23 cellular contexts compared by ENCODE assay signal in the genomic region with DNA sequence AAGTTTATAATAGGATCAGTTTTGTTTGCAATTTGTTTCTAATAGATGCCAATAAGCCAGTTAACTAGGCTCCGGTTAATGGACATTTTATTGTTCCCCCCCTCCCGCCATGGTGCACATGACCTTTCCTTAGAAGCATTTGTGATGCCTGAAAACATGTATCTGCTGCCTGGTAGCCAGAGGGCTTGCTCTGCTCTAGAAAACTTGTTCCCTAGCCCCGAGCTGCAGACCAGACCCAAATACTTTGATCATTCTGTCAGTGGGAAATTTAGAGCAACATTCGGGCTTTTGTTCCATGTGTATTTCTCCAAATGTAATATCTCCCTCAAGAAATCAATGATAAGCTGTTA.
A peak's percentile ranks its signal among the peaks of the same experiment; 100 is the strongest.
DNase-seq lines count a peak whose midpoint lies in the region; ATAC-seq, FAIRE-seq and TF ChIP-seq lines count a peak whose summit lies in the region.
"Had no signal": no experiment of that assay in that cellular context is flagged by ENCODE, and none has a peak within 500 bp of the region (broad histone marks: within the 10 kb centered on the region; RNA-seq: fewer than 3 reads in every experiment).

No MANE protein-coding gene starts in this region.

- DNase-seq in HCT116 (ENCODE audit: low read depth, low spot score) (no peak), astrocyte (ENCODE audit: low read depth) (no peak), osteoblast (ENCODE audit: insufficient read length, low spot score, missing footprints) (no peak), uterus (no peak), COR-L47 (lab: John Stamatoyannopoulos, UW) (no peak), NCI-H2029 treated with DMSO at 0.1 percent for 48 hours (lab: John Stamatoyannopoulos, UW) (no peak), chondrocyte (ENCODE audit: low spot score) (no peak)
- DNase-seq: activated CD4-positive, CD25-positive, alpha-beta regulatory T cell; activated naive CD4-positive, alpha-beta T cell treated with Interleukin-2 at 50 U/mL for 16 hours; NCI-H1694; NCI-H2171; NCI-H524; NK-92 treated with Interleukin-12 subunit alpha and Interleukin-12 subunit beta, amount 100 ng/mL, for 24 hours; stimulated activated naive CD8-positive, alpha-beta T cell treated with anti-CD3 and anti-CD28 coated beads, Interleukin-15, Interleukin-2, amounts not matched to agents 100 U/mL and 50 U/mL, for 24 hours; T-cell had no signal

- H3K9me3 ChIP-seq in HCT116 (ENCODE audit: control insufficient read depth in 1 of 2, insufficient read depth in 1 of 2, low read depth in 1 of 2, low read length in 2 of 2) (no peaks in the 10 kb centered on the region), astrocyte (ENCODE audit: insufficient read depth, low read depth, low read length) (no peaks in the 10 kb centered on the region), osteoblast (ENCODE audit: low read depth, low read length) (no peaks in the 10 kb centered on the region), uterus (no peaks in the 10 kb centered on the region)
- H3K9me3 ChIP-seq: adrenal gland, breast epithelium, esophagus muscularis mucosa, gastrocnemius medialis, neutrophil, SJCRH30, thyroid gland had no signal

- H3K9me3 Mint-ChIP-seq in astrocyte (ENCODE audit: unreplicated experiment) (no peaks in the 10 kb centered on the region), chondrocyte (ENCODE audit: low read depth) (no peaks in the 10 kb centered on the region)
- H3K9me3 Mint-ChIP-seq: T-cell had no signal

- peaks cover 0 to 7% of the 10 kb centered on the region in 2 experiments; a peak in 1 of 4 replicates for H3K4me1 ChIP-seq in HCT116 (ENCODE audit: control insufficient read depth in 1 of 2, insufficient read depth in 2 of 2, low read length in 2 of 2)
- H3K4me1 ChIP-seq in astrocyte (ENCODE audit: insufficient read depth, low read length), result peaks cover 3% of the 10 kb centered on the region
- H3K4me1 ChIP-seq in osteoblast (ENCODE audit: insufficient read depth, low read length), result peaks cover 6% of the 10 kb centered on the region
- no peaks in the 10 kb centered on the region for H3K4me1 ChIP-seq in uterus
- H3K4me1 ChIP-seq: breast epithelium, gastrocnemius medialis, SJCRH30 had no signal

- TF ChIP-seq POLR2A in HCT116 (IDR thresholded peaks at IDR 0.05; ENCODE audit: borderline replicate concordance, extremely low read depth, insufficient read depth, insufficient read length), result no peak
- TF ChIP-seq POLR2A in uterus (IDR thresholded peaks at IDR 0.05), result no peak

- no peak for TF ChIP-seq RAD21 in HCT116 (IDR thresholded peaks at IDR 0.05; ENCODE audit: low read depth)

- H2AFZ ChIP-seq in HCT116 (ENCODE audit: low read depth, low read length, poor library complexity, severe bottlenecking) (peak overlapping the region; percentile 56), astrocyte (ENCODE audit: low read depth, low read length) (no peak overlapping the region), osteoblast (ENCODE audit: low read length) (peak overlapping the region; percentile 80)

- peak; percentile 30; the same call in 1 of the 2 replicates for ATAC-seq in HCT116
- ATAC-seq: gastrocnemius medialis; stimulated activated naive CD8-positive, alpha-beta T cell treated with anti-CD3 and anti-CD28 coated beads, Interleukin-15, Interleukin-2, amounts not matched to agents 100 U/mL and 50 U/mL, for 24 hours; T-cell had no signal

- H3K4me2 ChIP-seq in HCT116 (ENCODE audit: low read length), result peak overlapping the region; percentile 44
- peak overlapping the region; percentile 20 for H3K4me2 ChIP-seq in astrocyte (ENCODE audit: low read length)
- H3K4me2 ChIP-seq in osteoblast (ENCODE audit: insufficient read depth, low read length), result peak overlapping the region; percentile 72

- no peak for TF ChIP-seq CTCF in HCT116 (IDR thresholded peaks at IDR 0.05 in 2 of 3, conservative IDR thresholded peaks at IDR 0.05 in 1 of 3; ENCODE audit: borderline replicate concordance in 1 of 3, insufficient read depth in 1 of 3, low read depth in 2 of 3, low read length in 2 of 3)
- no peak for TF ChIP-seq CTCF in astrocyte (IDR thresholded peaks at IDR 0.05; ENCODE audit: insufficient read depth, low read depth, low read length)
- no peak for TF ChIP-seq CTCF in osteoblast (IDR thresholded peaks at IDR 0.05; ENCODE audit: extremely low read depth, low read depth, low read length)
- TF ChIP-seq CTCF in uterus (IDR thresholded peaks at IDR 0.05), result no peak
- TF ChIP-seq CTCF in chondrocyte (IDR thresholded peaks at IDR 0.05), result no peak

- H3K9ac ChIP-seq in HCT116 (ENCODE audit: low read length), result no peak overlapping the region
- no peak overlapping the region for H3K9ac ChIP-seq in astrocyte (ENCODE audit: low read length)

- RAD21 ChIA-PET in HCT116 (lab: Charles Lee; ENCODE audit: low non-redundant PET in 1 of 2, low total read pairs in 2 of 2, uncharacterized antibody in 2 of 2, unreplicated experiment in 2 of 2), result no interaction called here

- H3K27me3 Mint-ChIP-seq in astrocyte (ENCODE audit: low read depth, unreplicated experiment) (peaks cover 6% of the 10 kb centered on the region), chondrocyte (ENCODE audit: low read depth) (peaks cover 35% of the 10 kb centered on the region)

- H3K27ac Mint-ChIP-seq in astrocyte (ENCODE audit: unreplicated experiment), result no peak overlapping the region
- H3K27ac Mint-ChIP-seq in chondrocyte (ENCODE audit: unreplicated experiment), result no peak overlapping the region
- H3K27ac Mint-ChIP-seq: T-cell had no signal

- H3K36me3 ChIP-seq in HCT116 (ENCODE audit: control insufficient read depth in 1 of 2, insufficient read depth in 2 of 2, low read length in 2 of 2) (no peaks in the 10 kb centered on the region), astrocyte (ENCODE audit: insufficient read depth, low read length) (no peaks in the 10 kb centered on the region), osteoblast (ENCODE audit: insufficient read depth, low read length) (no peaks in the 10 kb centered on the region), uterus (no peaks in the 10 kb centered on the region)
- H3K36me3 ChIP-seq: adrenal gland, breast epithelium, esophagus muscularis mucosa, gastrocnemius medialis, neutrophil, SJCRH30, thyroid gland had no signal

- no peaks in the 10 kb centered on the region for H3K9me2 ChIP-seq in HCT116 (ENCODE audit: insufficient read depth)

- intact Hi-C loops in HCT116 (cut with micrococcal nuclease) (no loop called here), uterus (cut with DNase I; ENCODE audit: low total_unique reads) (no loop called here)

- H3K27ac ChIP-seq in HCT116 (ENCODE audit: low read depth, low read length), result no peak overlapping the region
- H3K27ac ChIP-seq in astrocyte (ENCODE audit: low read depth, low read length), result no peak overlapping the region
- no peak overlapping the region for H3K27ac ChIP-seq in osteoblast (ENCODE audit: low read depth, low read length)
- peak overlapping the region; percentile 29 to 52 for H3K27ac ChIP-seq in uterus
- H3K27ac ChIP-seq: breast epithelium, esophagus muscularis mucosa, gastrocnemius medialis, neutrophil, SJCRH30, thyroid gland had no signal

- no peaks in the 10 kb centered on the region for H4K20me1 ChIP-seq in HCT116 (ENCODE audit: insufficient read depth)
- no peaks in the 10 kb centered on the region for H4K20me1 ChIP-seq in astrocyte (ENCODE audit: insufficient read depth, low read length)
- no peaks in the 10 kb centered on the region for H4K20me1 ChIP-seq in osteoblast (ENCODE audit: insufficient read depth, low read length)

- CTCF ChIA-PET in HCT116 (lab: Charles Lee), result no interaction called here

- H3K4me1 Mint-ChIP-seq in astrocyte (ENCODE audit: low read depth, unreplicated experiment) (peaks cover 5% of the 10 kb centered on the region), chondrocyte (ENCODE audit: low read depth) (no peaks in the 10 kb centered on the region)
- H3K4me1 Mint-ChIP-seq: T-cell had no signal

- H3K4me3 Mint-ChIP-seq in astrocyte (ENCODE audit: unreplicated experiment) (no peak overlapping the region), chondrocyte (ENCODE audit: unreplicated experiment) (no peak overlapping the region)
- H3K4me3 Mint-ChIP-seq: T-cell had no signal

- POLR2A ChIA-PET in HCT116 (lab: Charles Lee), result no interaction called here

- no TSS peak for BruUV-seq in HCT116 (replicated peaks; lab: Mats Ljungman, UMichigan)

- H3K27me3 ChIP-seq in HCT116 (ENCODE audit: insufficient read depth, low read length) (no peaks in the 10 kb centered on the region), astrocyte (ENCODE audit: insufficient read depth, low read length) (peaks cover 17% of the 10 kb centered on the region), osteoblast (ENCODE audit: insufficient read depth, low read length) (no peaks in the 10 kb centered on the region), uterus (no peaks in the 10 kb centered on the region)
- H3K27me3 ChIP-seq: adrenal gland, breast epithelium, esophagus muscularis mucosa, gastrocnemius medialis, thyroid gland had no signal

- H3K79me2 ChIP-seq in HCT116 (ENCODE audit: insufficient read depth, low read length) (no peaks in the 10 kb centered on the region), astrocyte (ENCODE audit: insufficient read depth, low read length) (no peaks in the 10 kb centered on the region), osteoblast (ENCODE audit: insufficient read depth, low read length) (no peaks in the 10 kb centered on the region)

- no peaks in the 10 kb centered on the region for H3K36me3 Mint-ChIP-seq in astrocyte (ENCODE audit: low read depth, unreplicated experiment)
- no peaks in the 10 kb centered on the region for H3K36me3 Mint-ChIP-seq in chondrocyte (ENCODE audit: low read depth)
- H3K36me3 Mint-ChIP-seq: T-cell had no signal

- H3K4me3 ChIP-seq in HCT116 (replicated peaks in 1 of 2; ENCODE audit: low read depth in 1 of 2, low read length in 2 of 2) (no peak overlapping the region), astrocyte (ENCODE audit: insufficient read depth, low read depth, low read length) (no peak overlapping the region), osteoblast (ENCODE audit: insufficient read depth, low read length) (no peak overlapping the region), uterus (no peak overlapping the region)
- H3K4me3 ChIP-seq: adrenal gland, breast epithelium, esophagus muscularis mucosa, gastrocnemius medialis, SJCRH30, thyroid gland had no signal

- FAIRE-seq in astrocyte (lab: Jason Lieb, UNC), result no peak
- FAIRE-seq: colon had no signal

TF ChIP-seq in HCT116, 20 proteins besides CTCF, POLR2A, EP300 and RAD21 (continues in another document):
- TF ChIP-seq, protein P1, sequence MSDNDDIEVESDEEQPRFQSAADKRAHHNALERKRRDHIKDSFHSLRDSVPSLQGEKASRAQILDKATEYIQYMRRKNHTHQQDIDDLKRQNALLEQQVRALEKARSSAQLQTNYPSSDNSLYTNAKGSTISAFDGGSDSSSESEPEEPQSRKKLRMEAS (IDR thresholded peaks at IDR 0.05), result no peak
- TF ChIP-seq SRF (IDR thresholded peaks at IDR 0.05; ENCODE audit: low read depth) (no peak), SIN3A (IDR thresholded peaks at IDR 0.05; ENCODE audit: low read depth) (no peak), CBX3 (IDR thresholded peaks at IDR 0.05; ENCODE audit: low read depth) (no peak), EZH2 (IDR thresholded peaks at IDR 0.05) (no peak), ELF1 (IDR thresholded peaks at IDR 0.05; ENCODE audit: borderline replicate concordance, low read depth) (no peak)

Comparison
In these comparisons a context has a peak if more than half of its experiments do, and no peak if none do; other contexts are left out.
1. H3K27ac ChIP-seq: peak in uterus (2 of 2); none in HCT116 (single experiment), astrocyte (single experiment) and osteoblast (single experiment).
2. H3K4me2 ChIP-seq: peak in every context shown above with its lines; median percentile 72 in osteoblast; 44 in HCT116; 20 in astrocyte.